10 cellular contexts compared by ENCODE assay signal in genomic region chr3:50624634-50625033, GRCh38. TPM values are rescaled to one million over a fixed set of nuclear protein-coding genes. Genes with fewer than 3 reads are reported as not detected.
DNase-seq lines count a peak whose midpoint lies in the region; ATAC-seq and TF ChIP-seq lines count a peak whose summit lies in the region.
"Had no signal": no experiment of that assay in that cellular context is flagged by ENCODE, and none has a peak within 500 bp of the region (broad histone marks: within the 10 kb centered on the region; RNA-seq: fewer than 3 reads in every experiment).

No MANE protein-coding gene starts in this region.

- H3K4me1 Mint-ChIP-seq in WTC11, result peaks cover 37% of the 10 kb centered on the region

- H3K9me3 ChIP-seq in heart left ventricle (no peaks in the 10 kb centered on the region), thymus (ENCODE audit: control insufficient read depth) (no peaks in the 10 kb centered on the region)

- H3K27me3 Mint-ChIP-seq in WTC11 (ENCODE audit: low read depth), result no peaks in the 10 kb centered on the region

- H3K4me1 ChIP-seq in heart left ventricle, result peaks cover 0 to 99% (median 75%) of the 10 kb centered on the region in 12 donors
- peaks cover 77% of the 10 kb centered on the region for H3K4me1 ChIP-seq in thymus (ENCODE audit: control insufficient read depth, insufficient read depth, low read length)

- TF ChIP-seq POLR2A in heart left ventricle (IDR thresholded peaks at IDR 0.05), result no peak

- H3K4me3 ChIP-seq in heart left ventricle (no peak overlapping the region), thymus (ENCODE audit: low read length) (no peak overlapping the region), coronary artery (no peak overlapping the region)

- DNase-seq in heart left ventricle (no peak), left ventricle myocardium superior (no peak), WTC11 (ENCODE audit: low spot score) (no peak), islet precursor cell (peak; percentile 93), NCI-H526 treated with DMSO at 0.1 percent for 48 hours (lab: John Stamatoyannopoulos, UW) (no peak), coronary artery (ENCODE audit: low spot score) (no peak)
- DNase-seq: NCI-H446 had no signal

- no peak for ATAC-seq in heart left ventricle
- no peak for ATAC-seq in left ventricle myocardium superior
- ATAC-seq in WTC11, result peak; percentile 21
- no peak for ATAC-seq in HG02973 (IDR thresholded peaks at IDR 0.05; ENCODE audit: unreplicated experiment)

- CTCF ChIA-PET in WTC11 (lab: Charles Lee), result interaction anchor here (1.0 to 5.7 kb wide), 5 partner anchors 7 to 261 kb away, joined by 3 to 55 read pairs (median 7); partner anchors contain the start of genes CISH and MAPKAPK3

- peaks cover 0 to 13% (median 0%) of the 10 kb centered on the region in 9 donors for H3K36me3 ChIP-seq in heart left ventricle
- H3K36me3 ChIP-seq in thymus (ENCODE audit: control insufficient read depth, insufficient read depth), result peaks cover 7% of the 10 kb centered on the region

- 76 to 93% (median 86%) methylated on average over 1 to 2 of the region's 2 CpGs for WGBS in heart left ventricle, 4 donors
- WGBS in thymus, result 97% methylated on average over 2 of the region's 2 CpGs

- intact Hi-C loops in heart left ventricle (cut with DNase I), result loop anchor here in 2 of 10 donors (5.0 to 10.0 kb wide), 2 partner anchors 750 to 758 kb away; no protein-coding TSS in a partner anchor
- intact Hi-C loops in left ventricle myocardium superior (cut with micrococcal nuclease), result no loop called here

- POLR2A ChIA-PET in WTC11 (lab: Charles Lee), result interaction anchor here (0.6 kb wide), 1 partner anchor 65 kb away, joined by 3 read pairs; no protein-coding TSS in a partner anchor

- TF ChIP-seq CTCF in heart left ventricle (IDR thresholded peaks at IDR 0.05) (no peak), WTC11 (IDR thresholded peaks at IDR 0.05) (no peak), coronary artery (IDR thresholded peaks at IDR 0.05) (no peak)

- H3K27me3 ChIP-seq in heart left ventricle (no peaks in the 10 kb centered on the region), thymus (ENCODE audit: control insufficient read depth, insufficient read depth) (no peaks in the 10 kb centered on the region)

- H3K27ac ChIP-seq in heart left ventricle, result peak overlapping the region in 9 of 12 donors; percentile 44 to 99 (median 75)
- peak overlapping the region; percentile 83 for H3K27ac ChIP-seq in thymus (ENCODE audit: low read depth)
- peak overlapping the region in 1 of 2 donors; percentile 51 for H3K27ac ChIP-seq in coronary artery
- H3K27ac ChIP-seq: C4-2B had no signal

- H3K27ac Mint-ChIP-seq in WTC11, result peak overlapping the region; percentile 57

- no peaks in the 10 kb centered on the region for H3K9me3 Mint-ChIP-seq in WTC11

- H3K36me3 Mint-ChIP-seq in WTC11, result peaks cover 3% of the 10 kb centered on the region; the same call in 1 of the 2 replicates

- H3K4me3 Mint-ChIP-seq in WTC11, result no peak overlapping the region

TF ChIP-seq in WTC11, 78 proteins besides CTCF, POLR2A, EP300 and RAD21:
- TF ChIP-seq, protein P1, sequence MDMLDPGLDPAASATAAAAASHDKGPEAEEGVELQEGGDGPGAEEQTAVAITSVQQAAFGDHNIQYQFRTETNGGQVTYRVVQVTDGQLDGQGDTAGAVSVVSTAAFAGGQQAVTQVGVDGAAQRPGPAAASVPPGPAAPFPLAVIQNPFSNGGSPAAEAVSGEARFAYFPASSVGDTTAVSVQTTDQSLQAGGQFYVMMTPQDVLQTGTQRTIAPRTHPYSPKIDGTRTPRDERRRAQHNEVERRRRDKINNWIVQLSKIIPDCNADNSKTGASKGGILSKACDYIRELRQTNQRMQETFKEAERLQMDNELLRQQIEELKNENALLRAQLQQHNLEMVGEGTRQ (CRISPR knock-in tag; IDR thresholded peaks at IDR 0.05), result no peak
- TF ChIP-seq HMGXB4 (CRISPR knock-in tag; IDR thresholded peaks at IDR 0.05), result no peak
- no peak for TF ChIP-seq CREM (CRISPR knock-in tag; IDR thresholded peaks at IDR 0.05)
- no peak for TF ChIP-seq SP1 (CRISPR knock-in tag; conservative IDR thresholded peaks at IDR 0.05)
- TF ChIP-seq, protein P2, sequence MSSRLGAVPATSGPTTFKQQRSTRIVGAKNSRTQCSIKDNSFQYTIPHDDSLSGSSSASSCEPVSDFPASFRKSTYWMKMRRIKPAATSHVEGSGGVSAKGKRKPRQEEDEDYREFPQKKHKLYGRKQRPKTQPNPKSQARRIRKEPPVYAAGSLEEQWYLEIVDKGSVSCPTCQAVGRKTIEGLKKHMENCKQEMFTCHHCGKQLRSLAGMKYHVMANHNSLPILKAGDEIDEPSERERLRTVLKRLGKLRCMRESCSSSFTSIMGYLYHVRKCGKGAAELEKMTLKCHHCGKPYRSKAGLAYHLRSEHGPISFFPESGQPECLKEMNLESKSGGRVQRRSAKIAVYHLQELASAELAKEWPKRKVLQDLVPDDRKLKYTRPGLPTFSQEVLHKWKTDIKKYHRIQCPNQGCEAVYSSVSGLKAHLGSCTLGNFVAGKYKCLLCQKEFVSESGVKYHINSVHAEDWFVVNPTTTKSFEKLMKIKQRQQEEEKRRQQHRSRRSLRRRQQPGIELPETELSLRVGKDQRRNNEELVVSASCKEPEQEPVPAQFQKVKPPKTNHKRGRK (CRISPR knock-in tag; IDR thresholded peaks at IDR 0.05; ENCODE audit: borderline replicate concordance), result no peak
- no peak for TF ChIP-seq RELA (CRISPR knock-in tag; IDR thresholded peaks at IDR 0.05; ENCODE audit: borderline replicate concordance)
- TF ChIP-seq E2F5 (CRISPR knock-in tag; IDR thresholded peaks at IDR 0.05), result no peak

RNA-seq across cellular contexts. Expression of gene MAPKAPK3, which starts 7.7 kb away (rescaled TPM):
- total RNA-seq in heart left ventricle (100 to 1,000 TPM; 239 to 398 (median 316) TPM), left ventricle myocardium superior (473 TPM), WTC11 (2021) (52.7 to 60.2 TPM (median 54.4 TPM) in 3 replicates)
- polyA plus RNA-seq in heart left ventricle (100 to 1,000 TPM; 226 to 247 TPM), thymus (24.9 TPM)

RNA-seq across cellular contexts. Expression of gene CISH, which starts 13.1 kb away (rescaled TPM):
- total RNA-seq in heart left ventricle (10 to 100 TPM; 10.1 to 57.0 (median 20.3) TPM), left ventricle myocardium superior (10.2 TPM), WTC11 (2021) (1.8 to 2.4 TPM (median 1.9 TPM) in 3 replicates)
- polyA plus RNA-seq in heart left ventricle (10 to 100 TPM in 1 of 2 donors, 1 to 10 TPM in 1; 6.9 to 30.1 TPM), thymus (7.0 TPM)

RNA-seq across cellular contexts. Expression of gene DOCK3, which starts 50.1 kb away (rescaled TPM):
- 1 to 10 TPM; 2.9 to 6.7 (median 4.8) TPM for total RNA-seq in heart left ventricle
- 1 to 10 TPM; 2.0 to 2.1 TPM for polyA plus RNA-seq in heart left ventricle
- total RNA-seq in left ventricle myocardium superior, result 3.8 TPM
- 5.2 to 5.6 TPM (median 5.5 TPM) in 3 replicates for total RNA-seq in WTC11 (2021)
- polyA plus RNA-seq in thymus, result 0.21 TPM

RNA-seq across cellular contexts. Expression of gene HEMK1, which starts 55.3 kb away (rescaled TPM):
- total RNA-seq in heart left ventricle (10 to 100 TPM in 7 of 9 donors, 1 to 10 TPM in 2; 7.8 to 19.7 (median 13.8) TPM), left ventricle myocardium superior (15.3 TPM), WTC11 (2021) (15.2 to 20.9 TPM (median 15.8 TPM) in 3 replicates)
- polyA plus RNA-seq in heart left ventricle (10 to 100 TPM; 10.9 to 16.7 TPM), thymus (43.4 TPM)

RNA-seq across cellular contexts. Expression of gene C3orf18, which starts 57.1 kb away (rescaled TPM):
- 10 to 100 TPM; 25.4 to 56.8 (median 40.0) TPM for total RNA-seq in heart left ventricle
- 10 to 100 TPM; 28.7 to 28.9 TPM for polyA plus RNA-seq in heart left ventricle
- 51.0 TPM for total RNA-seq in left ventricle myocardium superior
- 11.5 to 14.0 TPM (median 12.1 TPM) in 3 replicates for total RNA-seq in WTC11 (2021)
- polyA plus RNA-seq in thymus, result 4.3 TPM
